10 cellular contexts compared by ENCODE assay signal in genomic region chr14:106442857-106443256, GRCh38.
DNase-seq lines count a peak whose midpoint lies in the region; ATAC-seq and TF ChIP-seq lines count a peak whose summit lies in the region.
"Had no signal": no experiment of that assay in that cellular context is flagged by ENCODE, and none has a peak within 500 bp of the region (broad histone marks: within the 10 kb centered on the region; RNA-seq: fewer than 3 reads in every experiment).

No MANE protein-coding gene starts in this region.

- H3K9ac ChIP-seq in neural progenitor cell, result no peak overlapping the region

- peak; percentile 15 for DNase-seq in NCI-H748 (lab: John Stamatoyannopoulos, UW; ENCODE audit: unreplicated experiment)
- no peak for DNase-seq in NCI-H748 treated with DMSO at 0.1 percent for 48 hours (lab: John Stamatoyannopoulos, UW)
- DNase-seq in T-helper 9 cell, result peak; percentile 19
- DNase-seq in activated naive CD8-positive, alpha-beta T cell treated with anti-CD3 and anti-CD28 coated beads for 36 hours, result peak; percentile 21
- DNase-seq in neural progenitor cell (ENCODE audit: low spot score), result no peak
- DNase-seq in kidney glomerular epithelial cell (lab: John Stamatoyannopoulos, UW), result no peak
- DNase-seq in G401 (ENCODE audit: low spot score), result no peak
- DNase-seq: aorta; NK-92 treated with Interleukin-12 subunit alpha and Interleukin-12 subunit beta, amount 100 ng/mL, for 24 hours had no signal

- H2AFZ ChIP-seq in neural progenitor cell (replicated peaks), result no peak overlapping the region

- no peaks in the 10 kb centered on the region for H3K9me3 Mint-ChIP-seq in activated naive CD8-positive, alpha-beta T cell treated with anti-CD3 and anti-CD28 coated beads for 36 hours
- no peaks in the 10 kb centered on the region for H3K9me3 Mint-ChIP-seq in stimulated activated memory B cell treated with anti-CD40 and anti-IgM and Interleukin-4, amounts not matched to agents 10 μg/mL and 1 μg/mL and 100 μg/mL, for 72 hours
- H3K9me3 Mint-ChIP-seq in neural progenitor cell, result peaks cover 60% of the 10 kb centered on the region

- in situ Hi-C loops in G401 (cut with HindIII; ENCODE audit: low sequenced_read_pairs), result no loop called here

- H3K27ac Mint-ChIP-seq in activated naive CD8-positive, alpha-beta T cell treated with anti-CD3 and anti-CD28 coated beads for 36 hours, result no peak overlapping the region
- no peak overlapping the region for H3K27ac Mint-ChIP-seq in stimulated activated memory B cell treated with anti-CD40 and anti-IgM and Interleukin-4, amounts not matched to agents 10 μg/mL and 1 μg/mL and 100 μg/mL, for 72 hours
- no peak overlapping the region for H3K27ac Mint-ChIP-seq in neural progenitor cell

- no peak overlapping the region for H3K4me3 ChIP-seq in neural progenitor cell

- H3K4me1 Mint-ChIP-seq in activated naive CD8-positive, alpha-beta T cell treated with anti-CD3 and anti-CD28 coated beads for 36 hours, result no peaks in the 10 kb centered on the region
- peaks cover 16% of the 10 kb centered on the region for H3K4me1 Mint-ChIP-seq in stimulated activated memory B cell treated with anti-CD40 and anti-IgM and Interleukin-4, amounts not matched to agents 10 μg/mL and 1 μg/mL and 100 μg/mL, for 72 hours
- H3K4me1 Mint-ChIP-seq in neural progenitor cell, result no peaks in the 10 kb centered on the region

- H3K9me3 ChIP-seq in neural progenitor cell (ENCODE audit: low read depth), result peaks cover 19% of the 10 kb centered on the region

- no peaks in the 10 kb centered on the region for H3K4me1 ChIP-seq in neural progenitor cell

- H3K4me3 Mint-ChIP-seq in activated naive CD8-positive, alpha-beta T cell treated with anti-CD3 and anti-CD28 coated beads for 36 hours, result no peak overlapping the region
- H3K4me3 Mint-ChIP-seq in stimulated activated memory B cell treated with anti-CD40 and anti-IgM and Interleukin-4, amounts not matched to agents 10 μg/mL and 1 μg/mL and 100 μg/mL, for 72 hours, result no peak overlapping the region
- H3K4me3 Mint-ChIP-seq in neural progenitor cell, result no peak overlapping the region

- no peaks in the 10 kb centered on the region for H3K79me2 ChIP-seq in neural progenitor cell (ENCODE audit: low read depth)

- H3K4me2 ChIP-seq in neural progenitor cell, result no peak overlapping the region

- H3K36me3 ChIP-seq in neural progenitor cell, result no peaks in the 10 kb centered on the region

- no peaks in the 10 kb centered on the region for H4K20me1 ChIP-seq in neural progenitor cell (ENCODE audit: low read depth)

- no peak overlapping the region for H3K27ac ChIP-seq in neural progenitor cell

- H3K36me3 Mint-ChIP-seq in activated naive CD8-positive, alpha-beta T cell treated with anti-CD3 and anti-CD28 coated beads for 36 hours, result no peaks in the 10 kb centered on the region
- H3K36me3 Mint-ChIP-seq in stimulated activated memory B cell treated with anti-CD40 and anti-IgM and Interleukin-4, amounts not matched to agents 10 μg/mL and 1 μg/mL and 100 μg/mL, for 72 hours, result no peaks in the 10 kb centered on the region
- no peaks in the 10 kb centered on the region for H3K36me3 Mint-ChIP-seq in neural progenitor cell

- no peaks in the 10 kb centered on the region for H3F3A ChIP-seq in neural progenitor cell (ENCODE audit: low read depth)

- TF ChIP-seq CTCF in neural progenitor cell (IDR thresholded peaks at IDR 0.05), result no peak

- H3K27me3 Mint-ChIP-seq in activated naive CD8-positive, alpha-beta T cell treated with anti-CD3 and anti-CD28 coated beads for 36 hours, result peaks cover 9% of the 10 kb centered on the region
- peaks cover 46% of the 10 kb centered on the region for H3K27me3 Mint-ChIP-seq in stimulated activated memory B cell treated with anti-CD40 and anti-IgM and Interleukin-4, amounts not matched to agents 10 μg/mL and 1 μg/mL and 100 μg/mL, for 72 hours
- peaks cover 7% of the 10 kb centered on the region for H3K27me3 Mint-ChIP-seq in neural progenitor cell (ENCODE audit: insufficient read depth, low read depth)

- ATAC-seq in stimulated activated memory B cell treated with anti-CD40 and anti-IgM and Interleukin-4, amounts not matched to agents 10 μg/mL and 1 μg/mL and 100 μg/mL, for 72 hours, result peak; percentile 77

- H3K27me3 ChIP-seq in neural progenitor cell, result no peaks in the 10 kb centered on the region

Comparison
In these comparisons a context has a peak if more than half of its experiments do, and no peak if none do; other contexts are left out.
1. DNase-seq: peak in NCI-H748 (single experiment), T-helper 9 cell (single experiment) and activated naive CD8-positive, alpha-beta T cell treated with anti-CD3 and anti-CD28 coated beads for 36 hours (single experiment); none in NCI-H748 treated with DMSO at 0.1 percent for 48 hours (single experiment), neural progenitor cell (single experiment), kidney glomerular epithelial cell (single experiment) and G401 (single experiment).